18 cellular contexts compared by ENCODE assay signal in genomic region chr14:99724196-99724891, GRCh38. TPM values are rescaled to one million over a fixed set of nuclear protein-coding genes. Genes with fewer than 3 reads are reported as not detected.
DNase-seq lines count a peak whose midpoint lies in the region; ATAC-seq and TF ChIP-seq lines count a peak whose summit lies in the region.
"Had no signal": no experiment of that assay in that cellular context is flagged by ENCODE, and none has a peak within 500 bp of the region (broad histone marks: within the 10 kb centered on the region; RNA-seq: fewer than 3 reads in every experiment).

No MANE protein-coding gene starts in this region.

- CTCF ChIA-PET in activated CD4-positive, alpha-beta memory T cell treated with anti-CD3 and anti-CD28 coated beads, Interleukin-2, amount 10 ng/mL, durations not matched to agents 7 days and 5 days (lab: Charles Lee) = no interaction called here
- CTCF ChIA-PET in activated CD4-positive, alpha-beta memory T cell treated with anti-CD3 and anti-CD28 coated beads for 36 hours (lab: Charles Lee) = interaction anchor here (1.0 kb wide), 1 partner anchor 162 kb away, joined by 3 read pairs; no protein-coding TSS in a partner anchor

- DNase-seq in activated CD4-positive, alpha-beta memory T cell treated with anti-CD3 and anti-CD28 coated beads, Interleukin-2, amount 10 ng/mL, durations not matched to agents 7 days and 5 days = peak; percentile 14
- no peak for DNase-seq in activated CD4-positive, alpha-beta memory T cell treated with anti-CD3 and anti-CD28 coated beads for 36 hours
- DNase-seq in NCI-H524 (lab: John Stamatoyannopoulos, UW) = peak; percentile 86 to 97
- DNase-seq in ecto neural progenitor cell (ENCODE audit: low spot score) = peak; percentile 35
- peak; percentile 39 for DNase-seq in spleen
- no peak for DNase-seq in stimulated activated naive CD4-positive, alpha-beta T cell treated with Interleukin-2 at 50 U/mL for 16 hours (lab: John Stamatoyannopoulos, UW)
- no peak for DNase-seq in cerebellum (ENCODE audit: low spot score)
- DNase-seq: anterior cingulate cortex, glutamatergic neuron, HCEC 1CT, NCI-H1048, NCI-H2107, nucleus accumbens, transverse colon had no signal

- H3K27ac Mint-ChIP-seq in activated CD4-positive, alpha-beta memory T cell treated with anti-CD3 and anti-CD28 coated beads, Interleukin-2, amount 10 ng/mL, durations not matched to agents 7 days and 5 days = no peak overlapping the region
- H3K27ac Mint-ChIP-seq in activated CD4-positive, alpha-beta memory T cell treated with anti-CD3 and anti-CD28 coated beads for 36 hours = no peak overlapping the region
- H3K27ac Mint-ChIP-seq: CD4-positive, alpha-beta T cell; IgD-negative memory B cell; stimulated activated effector memory CD8-positive, alpha-beta T cell treated with anti-CD3 and anti-CD28 coated beads, Interleukin-12 subunit alpha, Interleukin-12 subunit beta, amount 100 ng/mL, for 72 hours had no signal

- no peak for ATAC-seq in HG02852 (IDR thresholded peaks at IDR 0.05; ENCODE audit: unreplicated experiment)
- ATAC-seq: stimulated activated effector memory CD8-positive, alpha-beta T cell treated with anti-CD3 and anti-CD28 coated beads, Interleukin-12 subunit alpha, Interleukin-12 subunit beta, amount 100 ng/mL, for 72 hours had no signal

- H3K27me3 ChIP-seq in spleen (replicated peaks in 1 of 7) = peaks cover 0 to 44% (median 8%) of the 10 kb centered on the region in 7 donors
- H3K27me3 ChIP-seq: transverse colon had no signal

- no peaks in the 10 kb centered on the region for H3K4me1 Mint-ChIP-seq in activated CD4-positive, alpha-beta memory T cell treated with anti-CD3 and anti-CD28 coated beads, Interleukin-2, amount 10 ng/mL, durations not matched to agents 7 days and 5 days
- H3K4me1 Mint-ChIP-seq in activated CD4-positive, alpha-beta memory T cell treated with anti-CD3 and anti-CD28 coated beads for 36 hours (ENCODE audit: low read depth) = no peaks in the 10 kb centered on the region
- H3K4me1 Mint-ChIP-seq: stimulated activated effector memory CD8-positive, alpha-beta T cell treated with anti-CD3 and anti-CD28 coated beads, Interleukin-12 subunit alpha, Interleukin-12 subunit beta, amount 100 ng/mL, for 72 hours had no signal

- 45 to 74% (median 67%) methylated on average over 3 to 5 of the region's 5 CpGs for WGBS in spleen, 5 donors

- intact Hi-C loops in activated CD4-positive, alpha-beta memory T cell treated with anti-CD3 and anti-CD28 coated beads for 36 hours (cut with micrococcal nuclease) = no loop called here
- intact Hi-C loops in spleen (cut with DNase I; ENCODE audit: low total_unique reads) = no loop called here

- TF ChIP-seq POLR2A in spleen (IDR thresholded peaks at IDR 0.05) = no peak

- no peaks in the 10 kb centered on the region for H3K9me3 ChIP-seq in spleen
- H3K9me3 ChIP-seq: transverse colon had no signal

- no peak overlapping the region for H3K27ac ChIP-seq in spleen
- H3K27ac ChIP-seq: transverse colon had no signal

- H3K36me3 ChIP-seq in spleen = no peaks in the 10 kb centered on the region
- H3K36me3 ChIP-seq: transverse colon had no signal

- no peak overlapping the region for H3K4me3 Mint-ChIP-seq in activated CD4-positive, alpha-beta memory T cell treated with anti-CD3 and anti-CD28 coated beads, Interleukin-2, amount 10 ng/mL, durations not matched to agents 7 days and 5 days
- H3K4me3 Mint-ChIP-seq in activated CD4-positive, alpha-beta memory T cell treated with anti-CD3 and anti-CD28 coated beads for 36 hours = no peak overlapping the region
- H3K4me3 Mint-ChIP-seq: CD4-positive, alpha-beta T cell; IgD-negative memory B cell; stimulated activated effector memory CD8-positive, alpha-beta T cell treated with anti-CD3 and anti-CD28 coated beads, Interleukin-12 subunit alpha, Interleukin-12 subunit beta, amount 100 ng/mL, for 72 hours had no signal

- no peaks in the 10 kb centered on the region for H3K4me1 ChIP-seq in spleen
- H3K4me1 ChIP-seq: transverse colon had no signal

- no peaks in the 10 kb centered on the region for H3K9me3 Mint-ChIP-seq in activated CD4-positive, alpha-beta memory T cell treated with anti-CD3 and anti-CD28 coated beads, Interleukin-2, amount 10 ng/mL, durations not matched to agents 7 days and 5 days
- no peaks in the 10 kb centered on the region for H3K9me3 Mint-ChIP-seq in activated CD4-positive, alpha-beta memory T cell treated with anti-CD3 and anti-CD28 coated beads for 36 hours
- H3K9me3 Mint-ChIP-seq: CD4-positive, alpha-beta T cell; stimulated activated effector memory CD8-positive, alpha-beta T cell treated with anti-CD3 and anti-CD28 coated beads, Interleukin-12 subunit alpha, Interleukin-12 subunit beta, amount 100 ng/mL, for 72 hours had no signal

- H3K4me3 ChIP-seq in spleen = no peak overlapping the region
- H3K4me3 ChIP-seq: transverse colon had no signal

- no peaks in the 10 kb centered on the region for H3K36me3 Mint-ChIP-seq in activated CD4-positive, alpha-beta memory T cell treated with anti-CD3 and anti-CD28 coated beads, Interleukin-2, amount 10 ng/mL, durations not matched to agents 7 days and 5 days (ENCODE audit: low read depth)
- H3K36me3 Mint-ChIP-seq in activated CD4-positive, alpha-beta memory T cell treated with anti-CD3 and anti-CD28 coated beads for 36 hours = no peaks in the 10 kb centered on the region
- H3K36me3 Mint-ChIP-seq: stimulated activated effector memory CD8-positive, alpha-beta T cell treated with anti-CD3 and anti-CD28 coated beads, Interleukin-12 subunit alpha, Interleukin-12 subunit beta, amount 100 ng/mL, for 72 hours had no signal

- POLR2A ChIA-PET in activated CD4-positive, alpha-beta memory T cell treated with anti-CD3 and anti-CD28 coated beads, Interleukin-2, amount 10 ng/mL, durations not matched to agents 7 days and 5 days (lab: Charles Lee) = no interaction called here
- POLR2A ChIA-PET in activated CD4-positive, alpha-beta memory T cell treated with anti-CD3 and anti-CD28 coated beads for 36 hours (lab: Charles Lee) = no interaction called here

- peaks cover 6% of the 10 kb centered on the region for H3K27me3 Mint-ChIP-seq in activated CD4-positive, alpha-beta memory T cell treated with anti-CD3 and anti-CD28 coated beads, Interleukin-2, amount 10 ng/mL, durations not matched to agents 7 days and 5 days
- H3K27me3 Mint-ChIP-seq in activated CD4-positive, alpha-beta memory T cell treated with anti-CD3 and anti-CD28 coated beads for 36 hours = peaks cover 19% of the 10 kb centered on the region

- no peak for TF ChIP-seq CTCF in spleen (IDR thresholded peaks at IDR 0.05 in 8 of 11, conservative IDR thresholded peaks at IDR 0.05 in 3 of 11)

RNA-seq across cellular contexts. Expression of gene CYP46A1, which starts 40.2 kb away (rescaled TPM):
- under 1 TPM; 0.13 to 0.23 TPM for total RNA-seq in activated CD4-positive, alpha-beta memory T cell treated with anti-CD3 and anti-CD28 coated beads, Interleukin-2, amount 10 ng/mL, durations not matched to agents 7 days and 5 days
- total RNA-seq in activated CD4-positive, alpha-beta memory T cell treated with anti-CD3 and anti-CD28 coated beads for 36 hours = under 1 TPM; 0.19 to 0.21 TPM
- under 1 TPM; 0.16 to 0.85 (median 0.40) TPM for total RNA-seq in spleen
- polyA plus RNA-seq in spleen = under 1 TPM; 0.11 to 0.38 (median 0.13) TPM
- 6.1 TPM for total RNA-seq in cerebellum
- polyA plus RNA-seq: IgD-negative memory B cell had no signal

Comparison
In these comparisons a context has a peak if more than half of its experiments do, and no peak if none do; other contexts are left out.
1. DNase-seq: peak in activated CD4-positive, alpha-beta memory T cell treated with anti-CD3 and anti-CD28 coated beads, Interleukin-2, amount 10 ng/mL, durations not matched to agents 7 days and 5 days (single experiment), NCI-H524 (2 of 2), ecto neural progenitor cell (single experiment) and spleen (single experiment); none in activated CD4-positive, alpha-beta memory T cell treated with anti-CD3 and anti-CD28 coated beads for 36 hours (single experiment), stimulated activated naive CD4-positive, alpha-beta T cell treated with Interleukin-2 at 50 U/mL for 16 hours (single experiment) and cerebellum (single experiment).